8 cellular contexts compared by ENCODE assay signal in genomic region chr2:226813148-226813701, GRCh38. TPM values are rescaled to one million over a fixed set of nuclear protein-coding genes. Genes with fewer than 3 reads are reported as not detected.
A peak's percentile ranks its signal among the peaks of the same experiment; 100 is the strongest.
DNase-seq lines count a peak whose midpoint lies in the region; ATAC-seq and TF ChIP-seq lines count a peak whose summit lies in the region.

No MANE protein-coding gene starts in this region.

- no peak for ATAC-seq in HG02678 (IDR thresholded peaks at IDR 0.05; ENCODE audit: unreplicated experiment)

- no peak overlapping the region for H3K9ac ChIP-seq in Loucy (ENCODE audit: low read depth, low read length, poor library complexity, severe bottlenecking)

- no peaks in the 10 kb centered on the region for H3K79me2 ChIP-seq in Loucy (ENCODE audit: insufficient read depth, low read length)

- no peaks in the 10 kb centered on the region for H3K36me3 ChIP-seq in Loucy (ENCODE audit: insufficient read depth, low read length)

- no peaks in the 10 kb centered on the region for H3K9me3 ChIP-seq in Loucy (ENCODE audit: insufficient read depth, low read depth, low read length)

- H2AFZ ChIP-seq in Loucy (ENCODE audit: low read length): no peak overlapping the region

- H3K4me1 ChIP-seq in Loucy (ENCODE audit: insufficient read depth, low read length, poor library complexity, severe bottlenecking): no peaks in the 10 kb centered on the region

- POLR2A ChIA-PET in AG04449 (lab: Yijun Ruan, JAX): no interaction called here

- CTCF ChIA-PET in AG04449 (lab: Yijun Ruan, JAX): interaction anchor here (1.7 to 2.2 kb wide), 3 partner anchors 10 to 1144 kb away, joined by 6 to 9 read pairs (median 7); no protein-coding TSS in a partner anchor

- DNase-seq in AG04449 (ENCODE audit: low read depth, low spot score): no peak
- no peak for DNase-seq in epithelial cell of proximal tubule (ENCODE audit: low read depth)
- DNase-seq in cerebellum (ENCODE audit: low spot score): no peak
- no peak for DNase-seq in NCI-H1048 (lab: John Stamatoyannopoulos, UW)
- DNase-seq in COLO829 (ENCODE audit: low spot score): no peak

- H4K20me1 ChIP-seq in Loucy (ENCODE audit: insufficient read depth, low read length, poor library complexity, severe bottlenecking): no peaks in the 10 kb centered on the region

- H3F3A ChIP-seq in Loucy (ENCODE audit: low read depth): no peaks in the 10 kb centered on the region

- TF ChIP-seq CTCF in AG04449 (IDR thresholded peaks at IDR 0.05; ENCODE audit: insufficient read depth, low read length, missing control alignments) (peak; percentile 56), GM12872 (IDR thresholded peaks at IDR 0.05; ENCODE audit: insufficient read depth, low read depth, low read length) (peak; percentile 70), Loucy (conservative IDR thresholded peaks at IDR 0.05; ENCODE audit: low read length) (peak; percentile 71), epithelial cell of proximal tubule (conservative IDR thresholded peaks at IDR 0.05; ENCODE audit: low read depth, low read length) (peak; percentile 83)

- no peaks in the 10 kb centered on the region for H3K27me3 ChIP-seq in Loucy (ENCODE audit: insufficient read depth, low read length, poor library complexity, severe bottlenecking)

- no peak overlapping the region for H3K4me3 ChIP-seq in AG04449 (ENCODE audit: low read depth, low read length)
- no peak overlapping the region for H3K4me3 ChIP-seq in Loucy (ENCODE audit: low read length, poor library complexity, severe bottlenecking)
- no peak overlapping the region for H3K4me3 ChIP-seq in epithelial cell of proximal tubule (ENCODE audit: low read depth, low read length)

- H3K4me2 ChIP-seq in Loucy (ENCODE audit: low read depth, low read length, poor library complexity, severe bottlenecking): no peak overlapping the region

- no peaks in the 10 kb centered on the region for H3K9me2 ChIP-seq in Loucy (replicated peaks; ENCODE audit: low read depth, low read length)

RNA-seq across cellular contexts. Expression of gene IRS1, which starts 13.6 kb away (rescaled TPM):
- total RNA-seq in epithelial cell of proximal tubule (13.0 and 25.8 TPM in 2 replicates), cerebellum (12.2 TPM)

RNA-seq across cellular contexts. Expression of gene RHBDD1, which starts 22.6 kb away (rescaled TPM):
- total RNA-seq in epithelial cell of proximal tubule: 11.8 and 14.1 TPM in 2 replicates
- total RNA-seq in cerebellum: 70.5 TPM
